ENCODE assay signal across 8 cellular contexts in genomic region chr6:31259995-31260394, GRCh38. TPM values are rescaled to one million over a fixed set of nuclear protein-coding genes. Genes with fewer than 3 reads are reported as not detected.
A peak's percentile ranks its signal among the peaks of the same experiment; 100 is the strongest.
DNase-seq lines count a peak whose midpoint lies in the region.
"Not testable (repeated sequence)": the region's sequence is repeated elsewhere in the genome, so short reads cannot be mapped to it uniquely, and the experiment has no call there.

No MANE protein-coding gene starts in this region.

- H3K27ac Mint-ChIP-seq in CD4-positive, alpha-beta memory T cell, result peak overlapping the region in 5 of 7 donors; percentile 15 to 73 (median 64)

- not testable (repeated sequence) for H3K9me3 ChIP-seq in CD4-positive, alpha-beta memory T cell (ENCODE audit: control insufficient read depth in 1 of 2, low read length in 2 of 2)

- peaks cover 10 to 30% (median 16%) of the 10 kb centered on the region in 4 donors for H3K4me1 Mint-ChIP-seq in CD4-positive, alpha-beta memory T cell

- not testable (repeated sequence) for H3K36me3 ChIP-seq in CD4-positive, alpha-beta memory T cell (ENCODE audit: insufficient read depth, low read length)

- not testable (repeated sequence) for H3K4me3 ChIP-seq in CD4-positive, alpha-beta memory T cell (ENCODE audit: low read length in 2 of 2); Jurkat, Clone E6-1 (ENCODE audit: low read length)

- DNase-seq in CD4-positive, alpha-beta memory T cell, result peak; percentile 28 to 73 (median 61)
- peak; percentile 29 for DNase-seq in Jurkat, Clone E6-1 (ENCODE audit: low read depth, low spot score)
- peak in 3 of 5 experiments; percentile 16 to 67 (median 39) for DNase-seq in T-helper 2 cell
- peak; percentile 43 to 45 for DNase-seq in activated CD4-positive, alpha-beta T cell treated with anti-CD3 and anti-CD28 coated beads, Interleukin-2, amount 50 U/mL, for 4 hours
- DNase-seq in activated T-cell treated with anti-CD3 and anti-CD28 coated beads, Interleukin-2, amount 50 U/mL, for 1 hour, result peak; percentile 49
- DNase-seq in activated naive CD4-positive, alpha-beta T cell treated with Interleukin-2 at 50 U/mL for 16 hours, result peak; percentile 16
- DNase-seq in central memory CD4-positive, alpha-beta T cell, result peak; percentile 64
- DNase-seq in stimulated activated CD4-positive, alpha-beta T cell treated with anti-CD3 and anti-CD28 coated beads, Interleukin-2, amount 100 ng/mL, for 24 hours, result peak; percentile 19 to 47

- not testable (repeated sequence) for H3K4me1 ChIP-seq in CD4-positive, alpha-beta memory T cell (ENCODE audit: insufficient read depth, low read length)

- not testable (repeated sequence) for H3K27ac ChIP-seq in CD4-positive, alpha-beta memory T cell (ENCODE audit: low read depth, low read length)

- intact Hi-C loops in CD4-positive, alpha-beta memory T cell (cut with micrococcal nuclease), result not testable (repeated sequence)

- H3K36me3 Mint-ChIP-seq in CD4-positive, alpha-beta memory T cell, result peaks cover 7 to 11% of the 10 kb centered on the region in 2 donors

- CTCF ChIA-PET in CD4-positive, alpha-beta memory T cell (lab: Charles Lee; ENCODE audit: partially characterized antibody), result interaction anchor here (0.6 to 1.3 kb wide), 4 partner anchors 9 to 166 kb away, joined by 3 to 4 read pairs (median 4); no protein-coding TSS in a partner anchor

- H3K27me3 ChIP-seq in CD4-positive, alpha-beta memory T cell (ENCODE audit: insufficient read depth, low read length), result not testable (repeated sequence)

- POLR2A ChIA-PET in CD4-positive, alpha-beta memory T cell (lab: Charles Lee; ENCODE audit: partially characterized antibody), result interaction anchor here (0.7 to 3.1 kb wide), 9 partner anchors 9 to 107 kb away, joined by 3 to 24 read pairs (median 6); no protein-coding TSS in a partner anchor

- not testable (repeated sequence) for H3K27me3 Mint-ChIP-seq in CD4-positive, alpha-beta memory T cell

- peak overlapping the region in 6 of 8 donors; percentile 12 to 75 (median 64) for H3K4me3 Mint-ChIP-seq in CD4-positive, alpha-beta memory T cell

- H3K9me3 Mint-ChIP-seq in CD4-positive, alpha-beta memory T cell, result peaks cover 4 to 38% (median 18%) of the 10 kb centered on the region in 8 donors

RNA-seq across cellular contexts. Expression of gene HLA-C, which starts 11.9 kb away (rescaled TPM):
- 1,000 to 10,000 TPM; 1,481 to 1,487 TPM for total RNA-seq in CD4-positive, alpha-beta memory T cell
- polyA plus RNA-seq in CD4-positive, alpha-beta memory T cell, result 1,000 to 10,000 TPM; 1,775 to 2,914 TPM
- 258 TPM for polyA plus RNA-seq in Jurkat, Clone E6-1 (2012; ENCODE audit: insufficient read depth, insufficient read length)
